ENCODE assay signal across 1 cellular context in genomic region chr6:52419809-52420667, GRCh38.
A peak's percentile ranks its signal among the peaks of the same experiment; 100 is the strongest.
TF ChIP-seq lines count a peak whose summit lies in the region.

Gene EFHC1, plus strand, starts transcription at chr6:52420342. Its CDS starts 69 bp downstream, at chr6:52420411.

TF ChIP-seq in K562, 482 proteins besides CTCF, POLR2A, EP300 and RAD21 (continued from another document and continues in another):
- 0 out of 4 replicates have a peak, but pooled peaks of 1 of the 2 experiments have one; percentile 30 for TF ChIP-seq ZMIZ1 (IDR thresholded peaks at IDR 0.05; ENCODE audit: low read depth in 2 of 2, low read length in 2 of 2)
- TF ChIP-seq SP1 (CRISPR knock-in tag; IDR thresholded peaks at IDR 0.05) = peak; percentile 94
- TF ChIP-seq FUS (optimal IDR thresholded peaks at IDR 0.05; ENCODE audit: low read depth, low read length) = no peak
- TF ChIP-seq ZNF224 (CRISPR knock-in tag; IDR thresholded peaks at IDR 0.05) = no peak
- no peak for TF ChIP-seq NUFIP1 (IDR thresholded peaks at IDR 0.05; ENCODE audit: partially characterized antibody)
- TF ChIP-seq RB1 (IDR thresholded peaks at IDR 0.05; ENCODE audit: low read depth) = peak; percentile 81
- no peak for TF ChIP-seq E4F1 (CRISPR knock-in tag; IDR thresholded peaks at IDR 0.05; ENCODE audit: borderline replicate concordance)
- TF ChIP-seq IRF1 (CRISPR knock-in tag; IDR thresholded peaks at IDR 0.05; ENCODE audit: borderline replicate concordance) = no peak
- TF ChIP-seq HMG20B (CRISPR knock-in tag; IDR thresholded peaks at IDR 0.05) = no peak
- peak; percentile 65 for TF ChIP-seq ZFX (CRISPR knock-in tag; IDR thresholded peaks at IDR 0.05)
- peak; percentile 89 for TF ChIP-seq FOXJ3 (CRISPR knock-in tag; IDR thresholded peaks at IDR 0.05)
- no peak for TF ChIP-seq E2F4 (CRISPR knock-in tag; IDR thresholded peaks at IDR 0.05; ENCODE audit: low read depth)
- TF ChIP-seq YY1 (IDR thresholded peaks at IDR 0.05; ENCODE audit: borderline replicate concordance in 1 of 3, control insufficient read depth in 1 of 3, extremely low read depth in 1 of 3, insufficient read depth in 3 of 3, insufficient read length in 1 of 3, insufficient replicate concordance in 2 of 3, low read depth in 1 of 3, low read length in 2 of 3) = peak in 2 of 3 experiments; percentile 33 to 64
- no peak for TF ChIP-seq TEAD2 (tag; IDR thresholded peaks at IDR 0.05)
- no peak for TF ChIP-seq XRCC4 (IDR thresholded peaks at IDR 0.05; ENCODE audit: extremely low read depth, insufficient read depth, insufficient read length)
- TF ChIP-seq SMAD3 (CRISPR knock-in tag; conservative IDR thresholded peaks at IDR 0.05) = no peak
- no peak for TF ChIP-seq ZNF699 (CRISPR knock-in tag; IDR thresholded peaks at IDR 0.05; ENCODE audit: insufficient replicate concordance)
- no peak for TF ChIP-seq PTTG1 (tag; IDR thresholded peaks at IDR 0.05; ENCODE audit: low read depth)
- peak; percentile 56 for TF ChIP-seq CREM (IDR thresholded peaks at IDR 0.05; ENCODE audit: low read depth)
- TF ChIP-seq NR2F6 (CRISPR knock-in tag; IDR thresholded peaks at IDR 0.05) = no peak
- peak; percentile 65 to 85 for TF ChIP-seq MNT (conservative IDR thresholded peaks at IDR 0.05)
- TF ChIP-seq ZNF347 (CRISPR knock-in tag; IDR thresholded peaks at IDR 0.05; ENCODE audit: low read depth) = no peak
- TF ChIP-seq CBX8 (IDR thresholded peaks at IDR 0.05; ENCODE audit: borderline replicate concordance, extremely low read depth, low read depth, low read length, poor library complexity, severe bottlenecking) = no peak
- TF ChIP-seq FOXA3 (CRISPR knock-in tag; conservative IDR thresholded peaks at IDR 0.05 in 1 of 2, IDR thresholded peaks at IDR 0.05 in 1 of 2) = no peak
- TF ChIP-seq ZC3H4 (CRISPR knock-in tag; IDR thresholded peaks at IDR 0.05; ENCODE audit: borderline replicate concordance) = no peak
- TF ChIP-seq FOXP4 (CRISPR knock-in tag; IDR thresholded peaks at IDR 0.05; ENCODE audit: borderline replicate concordance) = no peak
- no peak for TF ChIP-seq CEBPG (CRISPR knock-in tag; IDR thresholded peaks at IDR 0.05)
- no peak for TF ChIP-seq CEBPG (tag; conservative IDR thresholded peaks at IDR 0.05 in 1 of 2, IDR thresholded peaks at IDR 0.05 in 1 of 2)
- no peak for TF ChIP-seq FOSL1 (tag; conservative IDR thresholded peaks at IDR 0.05)
- TF ChIP-seq E2F6 (IDR thresholded peaks at IDR 0.05; ENCODE audit: borderline replicate concordance in 1 of 2, extremely low read depth in 1 of 2, insufficient read depth in 1 of 2, insufficient read length in 1 of 2, low read depth in 1 of 2, low read length in 1 of 2, poor library complexity in 1 of 2, severe bottlenecking in 1 of 2) = peak; percentile 48 to 50
- TF ChIP-seq ZNF707 (CRISPR knock-in tag; conservative IDR thresholded peaks at IDR 0.05) = no peak
- TF ChIP-seq ZNF57 (CRISPR knock-in tag; IDR thresholded peaks at IDR 0.05) = no peak
- no peak for TF ChIP-seq HBP1 (CRISPR knock-in tag; IDR thresholded peaks at IDR 0.05)
- no peak for TF ChIP-seq ZNF584 (CRISPR knock-in tag; IDR thresholded peaks at IDR 0.05; ENCODE audit: low read depth)
- 0 out of 2 replicates have a peak, but pooled peaks have one; percentile 35 for TF ChIP-seq KLF13 (tag; IDR thresholded peaks at IDR 0.05; ENCODE audit: borderline replicate concordance, low read depth)
- peak; percentile 44; the same call in 1 of the 2 replicates for TF ChIP-seq RNF2 (IDR thresholded peaks at IDR 0.05)
- peak; percentile 73 for TF ChIP-seq CXXC5 (CRISPR knock-in tag; IDR thresholded peaks at IDR 0.05)
- no peak for TF ChIP-seq SAFB (IDR thresholded peaks at IDR 0.05; ENCODE audit: borderline replicate concordance, low read depth, low read length)
- no peak for TF ChIP-seq ZBTB8A (IDR thresholded peaks at IDR 0.05; ENCODE audit: partially characterized antibody)
- no peak for TF ChIP-seq ILK (tag; IDR thresholded peaks at IDR 0.05; ENCODE audit: borderline replicate concordance, low read depth)
- TF ChIP-seq RREB1 (CRISPR knock-in tag; IDR thresholded peaks at IDR 0.05) = peak; percentile 73; the same call in 1 of the 2 replicates
- no peak for TF ChIP-seq ZNF133 (CRISPR knock-in tag; IDR thresholded peaks at IDR 0.05)
- no peak for TF ChIP-seq BCL6 (CRISPR knock-in tag; IDR thresholded peaks at IDR 0.05)
- no peak for TF ChIP-seq NFXL1 (CRISPR knock-in tag; IDR thresholded peaks at IDR 0.05)
